ENCODE assay signal across 8 cellular contexts in genomic region chr22:29603358-29604191, GRCh38. TPM values are rescaled to one million over a fixed set of nuclear protein-coding genes. Genes with fewer than 3 reads are reported as not detected.
A peak's percentile ranks its signal among the peaks of the same experiment; 100 is the strongest.
DNase-seq lines count a peak whose midpoint lies in the region; ATAC-seq lines count a peak whose summit lies in the region.

Gene NF2 (plus strand): TSS chr22:29603633. CDS start chr22:29603999, 366 bp downstream.

- H3K4me3 ChIP-seq in mononuclear cell (ENCODE audit: low read length): peak within 1 kb of the TSS; percentile 84

- peak within 1 kb of the TSS; percentile 88 to 100 (median 95) for H3K4me3 Mint-ChIP-seq in IgD-negative memory B cell

- no peaks in the 10 kb centered on the region for H3K27me3 ChIP-seq in mononuclear cell (ENCODE audit: insufficient read depth, low read length)

- H3K9me3 Mint-ChIP-seq in IgD-negative memory B cell: no peaks in the 10 kb centered on the region

- peaks cover 18% of the 10 kb centered on the region for H3K4me1 ChIP-seq in mononuclear cell (ENCODE audit: insufficient read depth, low read length)

- DNase-seq in DMS153 (lab: John Stamatoyannopoulos, UW) (peak; percentile 98), OCI-M2 (lab: John Stamatoyannopoulos, UW; ENCODE audit: unreplicated experiment) (peak; percentile 77), activated T-cell treated with anti-CD3 and anti-CD28 coated beads for 4 hours (peak; percentile 95), epidermal melanocyte (ENCODE audit: insufficient read length, low spot score) (peak; percentile 98)
- peak; percentile 93 to 97 for DNase-seq in stimulated activated CD8-positive, alpha-beta memory T cell treated with anti-CD3 and anti-CD28 coated beads, Interleukin-4, amount 100 ng/mL, for 1 hour (ENCODE audit: low read depth in 2 of 2, low spot score in 1 of 2)

- no peaks in the 10 kb centered on the region for H3K9me3 ChIP-seq in mononuclear cell (ENCODE audit: low read depth, low read length)

- H3K36me3 Mint-ChIP-seq in IgD-negative memory B cell: no peaks in the 10 kb centered on the region

- H3K27me3 Mint-ChIP-seq in IgD-negative memory B cell: no peaks in the 10 kb centered on the region

- peak; percentile 93 for ATAC-seq in GM21529 (IDR thresholded peaks at IDR 0.05; ENCODE audit: unreplicated experiment)

- H3K4me1 Mint-ChIP-seq in IgD-negative memory B cell: peaks cover 7 to 13% (median 12%) of the 10 kb centered on the region in 3 donors

- peak within 1 kb of the TSS; percentile 76 to 98 (median 91) for H3K27ac Mint-ChIP-seq in IgD-negative memory B cell

RNA-seq across cellular contexts. Expression of gene NF2, which starts in this region (rescaled TPM):
- polyA plus RNA-seq in IgD-negative memory B cell: 17.7 TPM
- total RNA-seq in mononuclear cell: 21.7 TPM

Comparison
In these comparisons a context has a peak if more than half of its experiments do, and no peak if none do; other contexts are left out.
1. Peak in every context shown above with its lines: DNase-seq, ATAC-seq and H3K4me3 ChIP-seq.